In the genomic region with DNA sequence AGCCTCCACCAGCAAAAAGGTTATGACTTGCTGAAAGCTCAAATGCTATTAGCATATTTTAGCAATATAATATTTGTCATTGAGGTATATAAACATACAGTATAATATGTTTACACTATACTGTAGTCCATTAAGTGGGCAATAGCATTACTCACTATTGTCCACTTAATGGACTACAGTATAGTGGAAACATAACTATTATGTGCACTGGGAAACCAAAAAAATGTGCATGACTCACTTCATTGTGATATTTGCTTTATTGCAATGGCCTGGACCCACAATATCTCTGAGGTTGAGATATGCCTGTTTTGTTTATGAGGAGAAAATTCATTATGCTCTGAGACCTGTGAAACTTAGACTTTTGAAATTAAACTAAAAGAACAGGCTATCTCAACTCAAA, we compare ENCODE assay signal across 17 cellular contexts.
"Had no signal": no experiment of that assay in that cellular context is flagged by ENCODE, and none has a peak within 500 bp of the region (broad histone marks: within the 10 kb centered on the region; RNA-seq: fewer than 3 reads in every experiment).

No MANE protein-coding gene starts in this region.

- H3K27ac Mint-ChIP-seq: activated naive CD4-positive, alpha-beta T cell treated with anti-CD3 and anti-CD28 coated beads for 36 hours; activated T-helper 2 cell treated with anti-CD3 and anti-CD28 coated beads, Interferon-gamma antibody, Interleukin-2, Interleukin-4, amounts not matched to agents 10 μg/mL and 5 μg/mL and 100 μg/mL, durations not matched to agents 14 hours and 24 hours and 36 hours; naive B cell; neural progenitor cell; stimulated activated memory B cell treated with anti-CD40 and anti-IgM and Interleukin-4, amounts not matched to agents 10 μg/mL and 1 μg/mL and 100 μg/mL, for 72 hours; T-cell had no signal

- H3K27ac ChIP-seq: brain microvascular endothelial cell, epithelial cell of prostate, neural progenitor cell, tibial artery had no signal

- H3K4me3 ChIP-seq: lung, neural progenitor cell, tibial artery had no signal

- ATAC-seq: stimulated activated memory B cell treated with anti-CD40 and anti-IgM and Interleukin-4, amounts not matched to agents 10 μg/mL and 1 μg/mL and 100 μg/mL, for 72 hours; T-cell had no signal

- H3K27me3 ChIP-seq: brain microvascular endothelial cell, neural progenitor cell, tibial artery had no signal

- H3K4me1 ChIP-seq: neural progenitor cell, tibial artery had no signal

- H2AFZ ChIP-seq: neural progenitor cell had no signal

- H3K4me1 Mint-ChIP-seq: naive B cell; stimulated activated memory B cell treated with anti-CD40 and anti-IgM and Interleukin-4, amounts not matched to agents 10 μg/mL and 1 μg/mL and 100 μg/mL, for 72 hours; T-cell had no signal

- H3K36me3 ChIP-seq: brain microvascular endothelial cell, neural progenitor cell, tibial artery had no signal

- DNase-seq: activated CD4-positive, CD25-positive, alpha-beta regulatory T cell treated with anti-CD3 and anti-CD28 coated beads, Interleukin-2, amount 50 U/mL, for 72 hours; activated naive CD4-positive, alpha-beta T cell treated with anti-CD3 and anti-CD28 coated beads for 36 hours; activated T-cell treated with anti-CD3 and anti-CD28 coated beads for 4 hours; brain microvascular endothelial cell; cerebellar nuclear complex; effector memory CD4-positive, alpha-beta T cell; islet precursor cell; naive B cell; T-cell; T1000; tibial artery had no signal

- FAIRE-seq: urothelium cell line had no signal

- H3K9ac ChIP-seq: neural progenitor cell had no signal

- H3K4me3 Mint-ChIP-seq: activated naive CD4-positive, alpha-beta T cell treated with anti-CD3 and anti-CD28 coated beads for 36 hours; naive B cell; neural progenitor cell; stimulated activated memory B cell treated with anti-CD40 and anti-IgM and Interleukin-4, amounts not matched to agents 10 μg/mL and 1 μg/mL and 100 μg/mL, for 72 hours; T-cell had no signal

- H3K27me3 Mint-ChIP-seq: stimulated activated memory B cell treated with anti-CD40 and anti-IgM and Interleukin-4, amounts not matched to agents 10 μg/mL and 1 μg/mL and 100 μg/mL, for 72 hours had no signal

- H3K36me3 Mint-ChIP-seq: neural progenitor cell; stimulated activated memory B cell treated with anti-CD40 and anti-IgM and Interleukin-4, amounts not matched to agents 10 μg/mL and 1 μg/mL and 100 μg/mL, for 72 hours; T-cell had no signal

- H3K9me3 Mint-ChIP-seq: activated naive CD4-positive, alpha-beta T cell treated with anti-CD3 and anti-CD28 coated beads for 36 hours; activated T-helper 2 cell treated with anti-CD3 and anti-CD28 coated beads, Interferon-gamma antibody, Interleukin-2, Interleukin-4, amounts not matched to agents 10 μg/mL and 5 μg/mL and 100 μg/mL, durations not matched to agents 14 hours and 24 hours and 36 hours; stimulated activated memory B cell treated with anti-CD40 and anti-IgM and Interleukin-4, amounts not matched to agents 10 μg/mL and 1 μg/mL and 100 μg/mL, for 72 hours had no signal

- H3K4me2 ChIP-seq: neural progenitor cell had no signal
